Comparison of ENCODE assay signal across 12 cellular contexts in genomic region chr7:131568953-131569352, GRCh38. TPM values are rescaled to one million over a fixed set of nuclear protein-coding genes. Genes with fewer than 3 reads are reported as not detected.
A peak's percentile ranks its signal among the peaks of the same experiment; 100 is the strongest.
DNase-seq lines count a peak whose midpoint lies in the region; ATAC-seq, FAIRE-seq and TF ChIP-seq lines count a peak whose summit lies in the region.
"Had no signal": no experiment of that assay in that cellular context is flagged by ENCODE, and none has a peak within 500 bp of the region (broad histone marks: within the 10 kb centered on the region; RNA-seq: fewer than 3 reads in every experiment).

No MANE protein-coding gene starts in this region.

- H2BK120ac ChIP-seq in H1 (replicated peaks; ENCODE audit: low read depth, low read length) = no peak overlapping the region

- TF ChIP-seq CTCF in Caco-2 (IDR thresholded peaks at IDR 0.05; ENCODE audit: insufficient read depth in 1 of 2, low read depth in 1 of 2, low read length in 1 of 2, severe bottlenecking in 1 of 2, unreplicated experiment in 1 of 2) = no peak
- TF ChIP-seq CTCF in GM23338 (conservative IDR thresholded peaks at IDR 0.05; ENCODE audit: low read depth in 2 of 2) = no peak
- TF ChIP-seq CTCF in H1 (IDR thresholded peaks at IDR 0.05; ENCODE audit: control extremely low read depth in 1 of 3, insufficient read depth in 1 of 3, low read depth in 1 of 3, low read length in 3 of 3) = no peak
- TF ChIP-seq CTCF in neural progenitor cell (IDR thresholded peaks at IDR 0.05) = no peak

- H4K5ac ChIP-seq in H1 (ENCODE audit: insufficient read length, low read depth, low read length) = no peak overlapping the region

- FAIRE-seq in H1 (lab: Jason Lieb, UNC) = no peak

- H3K79me2 ChIP-seq in GM23338 (replicated peaks; ENCODE audit: insufficient read depth) = no peaks in the 10 kb centered on the region; the same call in 1 of the 2 replicates
- no peaks in the 10 kb centered on the region for H3K79me2 ChIP-seq in H1 (ENCODE audit: control insufficient read depth in 1 of 2, insufficient read depth in 2 of 2, low read length in 2 of 2)
- no peaks in the 10 kb centered on the region for H3K79me2 ChIP-seq in neural progenitor cell (ENCODE audit: low read depth)

- H3K4me3 ChIP-seq in Caco-2 (ENCODE audit: low read depth, low read length) = no peak overlapping the region
- H3K4me3 ChIP-seq in GM23338 = no peak overlapping the region
- H3K4me3 ChIP-seq in H1 (ENCODE audit: extremely low read depth in 1 of 4, insufficient read depth in 2 of 4, low read depth in 3 of 4, low read length in 4 of 4) = no peak overlapping the region
- H3K4me3 ChIP-seq in neural progenitor cell = no peak overlapping the region

- H3K9me3 Mint-ChIP-seq in Caco-2 (ENCODE audit: unreplicated experiment) (no peaks in the 10 kb centered on the region), GM23338 (no peaks in the 10 kb centered on the region; the same call in 2 of the 3 replicates), neural progenitor cell (no peaks in the 10 kb centered on the region)
- H3K9me3 Mint-ChIP-seq: H9 had no signal

- TF ChIP-seq POLR2A in H1 (IDR thresholded peaks at IDR 0.05; ENCODE audit: control extremely low read depth in 1 of 2, low read depth in 2 of 2, low read length in 2 of 2) = no peak

- H2BK5ac ChIP-seq in H1 (ENCODE audit: low read depth, low read length) = peak overlapping the region; percentile 38; the same call in 1 of the 2 replicates

- ATAC-seq in GM23338 = peak; percentile 31; the same call in 1 of the 3 replicates
- no peak for ATAC-seq in GM19023 (IDR thresholded peaks at IDR 0.05; ENCODE audit: unreplicated experiment)

- H3K27ac Mint-ChIP-seq in Caco-2 (ENCODE audit: unreplicated experiment) (peak overlapping the region; percentile 26), GM23338 (no peak overlapping the region), neural progenitor cell (peak overlapping the region; percentile 30)
- H3K27ac Mint-ChIP-seq: H9 had no signal

- no peak overlapping the region for H3K18ac ChIP-seq in H1 (ENCODE audit: extremely low read depth, low read length)

- H3K4me3 Mint-ChIP-seq in Caco-2 (ENCODE audit: unreplicated experiment) (no peak overlapping the region), GM23338 (no peak overlapping the region), neural progenitor cell (no peak overlapping the region)
- H3K4me3 Mint-ChIP-seq: CD14-positive monocyte, H9 had no signal

- H3K4me1 Mint-ChIP-seq in Caco-2 (ENCODE audit: low read depth, unreplicated experiment) (peaks cover 12% of the 10 kb centered on the region), GM23338 (peaks cover 25% of the 10 kb centered on the region), neural progenitor cell (peaks cover 34% of the 10 kb centered on the region)
- H3K4me1 Mint-ChIP-seq: CD14-positive monocyte had no signal

- no peaks in the 10 kb centered on the region for H3K36me3 ChIP-seq in Caco-2 (ENCODE audit: control insufficient read depth, insufficient read depth, low read length)
- H3K36me3 ChIP-seq in GM23338 (ENCODE audit: insufficient read depth) = no peaks in the 10 kb centered on the region
- H3K36me3 ChIP-seq in H1 (ENCODE audit: control insufficient read depth in 2 of 4, insufficient read depth in 4 of 4, low read length in 3 of 4) = no peaks in the 10 kb centered on the region
- no peaks in the 10 kb centered on the region for H3K36me3 ChIP-seq in neural progenitor cell

- H3K23me2 ChIP-seq in H1 (ENCODE audit: low read depth, low read length) = no peaks in the 10 kb centered on the region

- WGBS in H1 (ENCODE audit: extremely low coverage in 1 of 2, insufficient coverage in 1 of 2, insufficient read length in 1 of 2, insufficient replicate concordance in 2 of 2, low coverage in 1 of 2, low lambda C conversion rate in 2 of 2, missing lambda C conversion rate in 1 of 2), 2 experiments = 88% methylated on average over 10 of the region's 10 CpGs; no CpG with 5 or more reads in 1 of the 2 experiments

- peak overlapping the region; percentile 44; the same call in 1 of the 2 replicates for H2BK20ac ChIP-seq in H1 (ENCODE audit: low read length)

- H3K4me1 ChIP-seq in Caco-2 (no peaks in the 10 kb centered on the region), GM23338 (ENCODE audit: insufficient read depth) (peaks cover 13% of the 10 kb centered on the region), H1 (replicated peaks in 1 of 4; ENCODE audit: control insufficient read depth in 3 of 4, insufficient read depth in 4 of 4, low read length in 3 of 4) (peaks cover 0 to 3% (median 2%) of the 10 kb centered on the region in 4 experiments; a peak in 2 of 7 replicates), neural progenitor cell (peaks cover 19% of the 10 kb centered on the region)

- no peak overlapping the region for H3K56ac ChIP-seq in H1 (replicated peaks; ENCODE audit: insufficient read length, low read depth, low read length)

- H4K8ac ChIP-seq in H1 (ENCODE audit: extremely low read depth, insufficient read depth, low read length) = no peak overlapping the region

- H2AFZ ChIP-seq in GM23338 = no peak overlapping the region
- H2AFZ ChIP-seq in H1 (ENCODE audit: low read length) = no peak overlapping the region
- H2AFZ ChIP-seq in neural progenitor cell (replicated peaks) = peak overlapping the region; percentile 12

- H4K20me1 ChIP-seq in GM23338 (replicated peaks; ENCODE audit: insufficient read depth) (no peaks in the 10 kb centered on the region), H1 (replicated peaks in 1 of 2; ENCODE audit: control insufficient read depth in 1 of 2, insufficient read depth in 2 of 2, low read length in 2 of 2) (no peaks in the 10 kb centered on the region), neural progenitor cell (ENCODE audit: low read depth) (no peaks in the 10 kb centered on the region)

- peak overlapping the region; percentile 76; the same call in 1 of the 2 replicates for H2BK15ac ChIP-seq in H1 (ENCODE audit: low read length)

- H3K79me1 ChIP-seq in H1 (ENCODE audit: low read depth, low read length) = no peaks in the 10 kb centered on the region; the same call in 1 of the 2 replicates

- no peaks in the 10 kb centered on the region for H3K36me3 Mint-ChIP-seq in Caco-2 (ENCODE audit: insufficient read depth, unreplicated experiment)
- H3K36me3 Mint-ChIP-seq in GM23338 (ENCODE audit: low read depth) = no peaks in the 10 kb centered on the region
- H3K36me3 Mint-ChIP-seq in neural progenitor cell = no peaks in the 10 kb centered on the region
- H3K36me3 Mint-ChIP-seq: CD14-positive monocyte had no signal

- CTCF ChIA-PET in Caco-2 (lab: Charles Lee) (interaction anchor here (1.0 to 1.3 kb wide), 2 partner anchors 9 to 17 kb away, joined by 3 to 5 read pairs; no protein-coding TSS in a partner anchor), H1 (lab: Charles Lee; ENCODE audit: partially characterized antibody) (interaction anchor here (0.6 to 5.3 kb wide), 6 partner anchors 9 to 87 kb away, joined by 3 to 34 read pairs (median 3); no protein-coding TSS in a partner anchor)

- no peak for DNase-seq in Caco-2
- DNase-seq in GM23338 (ENCODE audit: low spot score) = no peak
- no peak for DNase-seq in H1 (ENCODE audit: low read depth in 1 of 2, low spot score in 2 of 2)
- no peak for DNase-seq in neural progenitor cell (ENCODE audit: low spot score)
- DNase-seq in amygdala (lab: John Stamatoyannopoulos, UW) = no peak
- no peak for DNase-seq in NCI-H1105 treated with DMSO at 0.1 percent for 48 hours (lab: John Stamatoyannopoulos, UW)
- DNase-seq: Calu3, DMS 273 treated with DMSO at 0.1 percent for 48 hours, H9, IMR-90 had no signal

- H3K27ac ChIP-seq in GM23338 (ENCODE audit: low read depth) (no peak overlapping the region), H1 (ENCODE audit: low read depth, low read length) (no peak overlapping the region), neural progenitor cell (no peak overlapping the region)

- no peak overlapping the region for H2AK5ac ChIP-seq in H1 (ENCODE audit: low read depth, low read length)

- no peak overlapping the region for H3K9ac ChIP-seq in H1 (replicated peaks in 1 of 4; ENCODE audit: extremely low read depth in 1 of 4, low read depth in 3 of 4, low read length in 3 of 4)
- H3K9ac ChIP-seq in neural progenitor cell = no peak overlapping the region

- no peak overlapping the region for H3K4ac ChIP-seq in H1 (replicated peaks; ENCODE audit: insufficient read length, low read depth, low read length)

- peak overlapping the region; percentile 42 for H4K91ac ChIP-seq in H1 (replicated peaks; ENCODE audit: insufficient read length, low read length)

- H3K27me3 Mint-ChIP-seq in Caco-2 (ENCODE audit: insufficient read depth, unreplicated experiment) = no peaks in the 10 kb centered on the region
- peaks cover 7% of the 10 kb centered on the region for H3K27me3 Mint-ChIP-seq in GM23338 (ENCODE audit: insufficient read depth, low read depth, poor library complexity)
- H3K27me3 Mint-ChIP-seq in neural progenitor cell (ENCODE audit: insufficient read depth, low read depth) = peaks cover 5% of the 10 kb centered on the region

- H3K4me2 ChIP-seq in GM23338 (no peak overlapping the region), H1 (ENCODE audit: insufficient read depth in 1 of 2, low read depth in 2 of 2, low read length in 2 of 2) (no peak overlapping the region), neural progenitor cell (no peak overlapping the region)

- H3F3A ChIP-seq in GM23338 (replicated peaks; ENCODE audit: low read depth) (no peaks in the 10 kb centered on the region), neural progenitor cell (ENCODE audit: low read depth) (peaks cover 21% of the 10 kb centered on the region)

- no peaks in the 10 kb centered on the region for H3K9me2 ChIP-seq in GM23338 (ENCODE audit: insufficient read depth)

- intact Hi-C loops in Caco-2 (cut with micrococcal nuclease; ENCODE audit: unreplicated experiment) = no loop called here

- H3K27me3 ChIP-seq in Caco-2 (replicated peaks; ENCODE audit: control insufficient read depth, insufficient read depth, low read length) = no peaks in the 10 kb centered on the region
- no peaks in the 10 kb centered on the region for H3K27me3 ChIP-seq in GM23338 (ENCODE audit: insufficient read depth)
- no peaks in the 10 kb centered on the region for H3K27me3 ChIP-seq in H1 (replicated peaks in 1 of 4; ENCODE audit: control insufficient read depth in 3 of 4, extremely low read depth in 1 of 4, insufficient read depth in 3 of 4, low read length in 3 of 4)
- H3K27me3 ChIP-seq in neural progenitor cell = no peaks in the 10 kb centered on the region

- TF ChIP-seq EP300 in H1 (IDR thresholded peaks at IDR 0.05; ENCODE audit: borderline replicate concordance in 1 of 2, low read depth in 2 of 2, low read length in 2 of 2) = no peak

- no TSS peak for BruUV-seq in Caco-2 (replicated peaks; lab: Mats Ljungman, UMichigan)

- H3K14ac ChIP-seq in H1 (ENCODE audit: insufficient read length) = no peak overlapping the region

- POLR2A ChIA-PET in Caco-2 (lab: Charles Lee) (interaction anchor here (0.5 to 0.7 kb wide), 2 partner anchors 9 to 78 kb away, joined by 3 read pairs; no protein-coding TSS in a partner anchor), H1 (lab: Charles Lee; ENCODE audit: partially characterized antibody) (interaction anchor here (0.7 to 4.5 kb wide), 4 partner anchors 11 to 37 kb away, joined by 3 to 18 read pairs (median 5); no protein-coding TSS in a partner anchor)

- H3K9me3 ChIP-seq in Caco-2 (no peaks in the 10 kb centered on the region), H1 (ENCODE audit: insufficient read depth in 2 of 2, low read depth in 1 of 2, low read length in 1 of 2) (no peaks in the 10 kb centered on the region), neural progenitor cell (ENCODE audit: low read depth) (no peaks in the 10 kb centered on the region)

- H2BK12ac ChIP-seq in H1 (ENCODE audit: low read depth, low read length) = peak overlapping the region; percentile 85

- H3K23ac ChIP-seq in H1 (ENCODE audit: insufficient read length) = no peak overlapping the region

- TF ChIP-seq RAD21 in H1 (IDR thresholded peaks at IDR 0.05 in 1 of 2, conservative IDR thresholded peaks at IDR 0.05 in 1 of 2; ENCODE audit: low read depth in 2 of 2, low read length in 2 of 2) = no peak

RNA-seq across cellular contexts. Expression of gene PODXL, which starts 12.5 kb away (rescaled TPM):
- total RNA-seq in Caco-2 (2022) (243 and 278 TPM in 2 replicates), neural progenitor cell (ENCODE audit: low replicate concordance) (37.7 and 38.4 TPM in 2 replicates)
- 698 and 727 TPM in 2 replicates for total RNA-seq in GM23338 (2014; rRNA removed; shearing (Covaris generic))
- polyA plus RNA-seq in GM23338 (2016; fragmentation: Nextera tagmentation; extraction: Ambion mirVana) (215 and 220 TPM in 2 replicates), H1 (2011; rRNA removed) (638 and 872 TPM in 2 replicates)
- total RNA-seq in H1 (2021; fragmentation: NEBNext Ultra II Directional; extraction: Animal tissue kit (Norgen Biotek cat#: 25700)) = 925 and 945 TPM in 2 replicates
- 613 TPM for polyA plus RNA-seq in H1 (2011; cell fraction: cytosol; rRNA removed)
- 1,168 TPM for polyA plus RNA-seq in H1 (2011; cell fraction: nucleus; rRNA removed)
- 630 to 776 TPM (median 695 TPM) in 4 replicates for polyA plus RNA-seq in H1 (2012, experiment 1 of 2)
- polyA plus RNA-seq in H1 (2012, experiment 2 of 2) = 245 TPM
- 1,216 TPM for polyA plus RNA-seq in H1 (2013, experiment 1 of 2)
- 1,270 TPM for polyA plus RNA-seq in H1 (2013, experiment 2 of 2)
- 937 and 993 TPM in 2 replicates for polyA minus RNA-seq in H1 (2011; rRNA and poly(A)+ RNA removed)
- polyA minus RNA-seq in H1 (2011; cell fraction: cytosol; rRNA and poly(A)+ RNA removed) = 707 TPM
- 436 TPM for polyA minus RNA-seq in H1 (2011; cell fraction: nucleus; rRNA and poly(A)+ RNA removed)
